9 cellular contexts compared by ENCODE assay signal in genomic region chr1:226632922-226633351, GRCh38.
DNase-seq lines count a peak whose midpoint lies in the region; ATAC-seq lines count a peak whose summit lies in the region.
"Had no signal": no experiment of that assay in that cellular context is flagged by ENCODE, and none has a peak within 500 bp of the region (broad histone marks: within the 10 kb centered on the region; RNA-seq: fewer than 3 reads in every experiment).

No MANE protein-coding gene starts in this region.

- H3K4me1 Mint-ChIP-seq in central memory CD8-positive, alpha-beta T cell: peaks cover 26% of the 10 kb centered on the region

- no peak for ATAC-seq in central memory CD8-positive, alpha-beta T cell (replicated peaks; ENCODE audit: extremely low read depth, poor library complexity, severe bottlenecking)
- ATAC-seq in sciatic nerve: peak; percentile 44
- ATAC-seq in GM21786 (IDR thresholded peaks at IDR 0.05; ENCODE audit: unreplicated experiment): no peak
- ATAC-seq in HG03469 (IDR thresholded peaks at IDR 0.05; ENCODE audit: unreplicated experiment): no peak

- H3K9me3 Mint-ChIP-seq in central memory CD8-positive, alpha-beta T cell: no peaks in the 10 kb centered on the region

- DNase-seq in CD1c-positive myeloid dendritic cell (ENCODE audit: extremely low spot score) (peak; percentile 90), NAMALWA (ENCODE audit: low spot score) (peak; percentile 36), sciatic nerve (ENCODE audit: low spot score) (peak; percentile 67), NCI-H2171 treated with DMSO at 0.1 percent for 48 hours (lab: John Stamatoyannopoulos, UW) (no peak), NCI-H345 (lab: John Stamatoyannopoulos, UW) (no peak)
- DNase-seq in central memory CD8-positive, alpha-beta T cell (ENCODE audit: low spot score in 2 of 2): no peak
- DNase-seq: NCI-H524 treated with DMSO at 0.1 percent for 48 hours had no signal

- H3K36me3 Mint-ChIP-seq in central memory CD8-positive, alpha-beta T cell (ENCODE audit: insufficient read depth): peaks cover 32% of the 10 kb centered on the region

- H3K27ac Mint-ChIP-seq in central memory CD8-positive, alpha-beta T cell (ENCODE audit: low read depth): peak overlapping the region; percentile 20

- intact Hi-C loops in sciatic nerve (cut with DNase I): loop anchor here (10.0 kb wide), 1 partner anchor 802 kb away; no protein-coding TSS in a partner anchor

- H3K27me3 Mint-ChIP-seq in central memory CD8-positive, alpha-beta T cell: no peaks in the 10 kb centered on the region

- no peak overlapping the region for H3K4me3 Mint-ChIP-seq in central memory CD8-positive, alpha-beta T cell

Comparison
In these comparisons a context has a peak if more than half of its experiments do, and no peak if none do; other contexts are left out.
1. DNase-seq: peak in CD1c-positive myeloid dendritic cell (single experiment), NAMALWA (single experiment) and sciatic nerve (single experiment); none in central memory CD8-positive, alpha-beta T cell (0 of 2), NCI-H2171 treated with DMSO at 0.1 percent for 48 hours (single experiment) and NCI-H345 (single experiment).